In the genomic region with DNA sequence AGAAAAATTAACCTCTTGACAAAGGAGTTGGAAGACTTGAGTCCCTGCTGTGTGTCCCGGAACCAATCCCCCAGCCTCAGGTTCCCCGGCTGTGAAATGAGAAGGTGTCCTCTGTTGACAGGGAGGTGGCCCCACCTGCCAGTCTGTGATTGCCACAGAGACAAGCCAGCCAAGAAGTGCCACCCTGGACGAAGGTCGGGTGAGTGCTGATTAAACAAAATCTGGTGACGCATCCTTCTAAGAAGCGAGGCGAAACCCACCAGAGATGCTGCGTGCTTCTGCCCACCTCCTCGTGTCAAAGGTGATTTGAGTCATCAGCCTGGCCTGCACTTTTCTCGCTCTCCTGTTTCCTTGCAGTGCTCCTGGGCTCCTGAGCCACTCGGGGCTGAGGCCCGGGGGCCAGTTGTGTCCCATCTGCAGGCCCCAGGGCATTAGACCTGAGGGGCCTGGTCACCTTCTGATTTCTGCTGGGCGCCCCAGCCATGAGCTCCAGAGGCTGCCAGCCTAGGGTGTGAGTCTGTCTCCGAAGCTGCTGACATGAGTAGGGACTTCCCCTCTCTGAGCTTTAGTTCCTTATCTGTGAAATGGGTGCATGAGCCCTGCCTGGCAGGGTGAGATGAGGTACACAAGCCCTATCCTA, we compare ENCODE assay signal across 9 cellular contexts. TPM values are rescaled to one million over a fixed set of nuclear protein-coding genes. Genes with fewer than 3 reads are reported as not detected.
A peak's percentile ranks its signal among the peaks of the same experiment; 100 is the strongest.
DNase-seq lines count a peak whose midpoint lies in the region; ATAC-seq, FAIRE-seq and TF ChIP-seq lines count a peak whose summit lies in the region.
"Had no signal": no experiment of that assay in that cellular context is flagged by ENCODE, and none has a peak within 500 bp of the region (broad histone marks: within the 10 kb centered on the region; RNA-seq: fewer than 3 reads in every experiment).

No MANE protein-coding gene starts in this region.

- TF ChIP-seq POLR2A in GM12892 (IDR thresholded peaks at IDR 0.05; ENCODE audit: low read depth, low read length) (peak; percentile 48), upper lobe of left lung (IDR thresholded peaks at IDR 0.05) (no peak)

- H3K27me3 ChIP-seq in brain microvascular endothelial cell (replicated peaks) (no peaks in the 10 kb centered on the region), upper lobe of left lung (no peaks in the 10 kb centered on the region)

- H3K4me1 ChIP-seq in upper lobe of left lung = peaks cover 66 to 78% (median 72%) of the 10 kb centered on the region in 4 donors

- in situ Hi-C loops in brain microvascular endothelial cell (cut with HindIII; ENCODE audit: low pct_ligation_motif_present, low sequenced_read_pairs) = no loop called here

- CTCF ChIA-PET in RWPE1 (lab: Yijun Ruan, JAX) = no interaction called here

- peak overlapping the region; percentile 98 for H3K27ac Mint-ChIP-seq in HFFc6
- peak overlapping the region; percentile 58 for H3K27ac Mint-ChIP-seq in neural crest cell (ENCODE audit: unreplicated experiment)

- ATAC-seq in upper lobe of left lung (ENCODE audit: low FRiP score in 2 of 2) = peak in 1 of 2 donors; percentile 21

- 0 out of 2 replicates have a peak, but pooled peaks cover 4% of the 10 kb centered on the region for H3K36me3 Mint-ChIP-seq in HFFc6 (ENCODE audit: low read depth)
- no peaks in the 10 kb centered on the region for H3K36me3 Mint-ChIP-seq in neural crest cell (ENCODE audit: low read depth)

- H3K9me3 Mint-ChIP-seq in HFFc6 (no peaks in the 10 kb centered on the region), neural crest cell (no peaks in the 10 kb centered on the region)

- H3K4me3 ChIP-seq in brain microvascular endothelial cell (ENCODE audit: low read depth, low read length) (no peak overlapping the region), upper lobe of left lung (no peak overlapping the region)

- POLR2A ChIA-PET in RWPE1 (lab: Yijun Ruan, JAX; ENCODE audit: low non-redundant PET) = no interaction called here

- no peaks in the 10 kb centered on the region for H3K9me3 ChIP-seq in upper lobe of left lung

- H3K4me3 Mint-ChIP-seq in HFFc6 = peak overlapping the region; percentile 72
- H3K4me3 Mint-ChIP-seq in neural crest cell = peak overlapping the region; percentile 45

- TF ChIP-seq EP300 in upper lobe of left lung (IDR thresholded peaks at IDR 0.05) = no peak

- H3K4me1 Mint-ChIP-seq in HFFc6 (ENCODE audit: low read depth) (peaks cover 70% of the 10 kb centered on the region), neural crest cell (peaks cover 66% of the 10 kb centered on the region)

- H3K27me3 Mint-ChIP-seq in HFFc6 (ENCODE audit: insufficient read depth) (peaks cover 4% of the 10 kb centered on the region; the same call in 1 of the 2 replicates), neural crest cell (ENCODE audit: low read depth) (no peaks in the 10 kb centered on the region)

- no peak for FAIRE-seq in GM12892 (lab: Jason Lieb, UNC)
- FAIRE-seq: colon had no signal

- H3K27ac ChIP-seq in RWPE1 (peak overlapping the region; percentile 99), brain microvascular endothelial cell (peak overlapping the region; percentile 99), upper lobe of left lung (peak overlapping the region; percentile 76 to 87 (median 84))

- 27 to 64% methylated on average over 9 to 12 of the region's 14 CpGs for WGBS in upper lobe of left lung, 2 donors

- peaks cover 3% of the 10 kb centered on the region for H3K36me3 ChIP-seq in brain microvascular endothelial cell (replicated peaks)
- no peaks in the 10 kb centered on the region for H3K36me3 ChIP-seq in upper lobe of left lung

- TF ChIP-seq CTCF in HFFc6 (IDR thresholded peaks at IDR 0.05) (no peak), RWPE1 (conservative IDR thresholded peaks at IDR 0.05; ENCODE audit: low read depth) (no peak), brain microvascular endothelial cell (IDR thresholded peaks at IDR 0.05; ENCODE audit: low read depth, low read length, missing control alignments) (no peak), neural crest cell (conservative IDR thresholded peaks at IDR 0.05) (no peak), upper lobe of left lung (IDR thresholded peaks at IDR 0.05) (no peak)

- DNase-seq in GM12892 (ENCODE audit: insufficient read length) (peak; percentile 65), HFFc6 (peak; percentile 89), RWPE1 (ENCODE audit: low spot score) (no peak), brain microvascular endothelial cell (peak; percentile 88), neural crest cell (ENCODE audit: low read depth, low spot score) (no peak), upper lobe of left lung (peak in 1 of 2 donors; percentile 80), SIG-M5 (lab: John Stamatoyannopoulos, UW) (no peak), DMS79 (lab: John Stamatoyannopoulos, UW) (no peak)

RNA-seq across cellular contexts. Expression of a gene that starts 28.7 kb away (rescaled TPM):
- 142 TPM for polyA plus RNA-seq in GM12892 (2012; ENCODE audit: missing spikeins)
- total RNA-seq in HFFc6 (2021; fragmentation: NEBNext Ultra II Directional; extraction: Animal tissue kit (Norgen Biotek cat#: 25700)) = 10 to 100 TPM; 66.5 to 81.1 (median 71.4) TPM
- 31.7 and 31.9 TPM in 2 replicates for total RNA-seq in neural crest cell
- 100 to 1,000 TPM in 2 of 6 donors, 10 to 100 TPM in 4; 33.8 to 144 (median 59.7) TPM for total RNA-seq in upper lobe of left lung

Comparison
In these comparisons a context has a peak if more than half of its experiments do, and no peak if none do; other contexts are left out.
1. DNase-seq: peak in GM12892 (single experiment), HFFc6 (single experiment) and brain microvascular endothelial cell (single experiment); none in RWPE1 (single experiment), neural crest cell (single experiment), SIG-M5 (single experiment) and DMS79 (single experiment).
2. Peak in every context shown above with its lines, with median percentiles within 50 percentile points of each other: H3K27ac ChIP-seq.